In genomic region chr22:19936513-19936912, GRCh38 we compare ENCODE assay signal across 27 cellular contexts.
"Had no signal": no experiment of that assay in that cellular context is flagged by ENCODE, and none has a peak within 500 bp of the region (broad histone marks: within the 10 kb centered on the region; RNA-seq: fewer than 3 reads in every experiment).

No MANE protein-coding gene starts in this region.

- H3K9ac ChIP-seq: SK-N-SH had no signal

- H3K4me2 ChIP-seq: SK-N-SH had no signal

- H3K27ac Mint-ChIP-seq: activated CD4-positive, alpha-beta memory T cell treated with anti-CD3 and anti-CD28 coated beads, Interleukin-2, amount 10 ng/mL, durations not matched to agents 7 days and 5 days; activated CD4-positive, alpha-beta T cell treated with anti-CD3 and anti-CD28 coated beads for 36 hours; activated naive CD4-positive, alpha-beta T cell treated with anti-CD3 and anti-CD28 coated beads, Interleukin-2, amount 10 ng/mL, durations not matched to agents 7 days and 5 days; activated T-cell treated with anti-CD3 and anti-CD28 coated beads, Interleukin-2, amount 50 U/mL, for 72 hours; activated T-helper 2 cell treated with anti-CD3 and anti-CD28 coated beads, Interferon-gamma antibody, Interleukin-2, Interleukin-4, amounts not matched to agents 10 μg/mL and 5 μg/mL and 100 μg/mL, durations not matched to agents 14 hours and 24 hours and 36 hours had no signal

- DNase-seq: activated CD4-positive, alpha-beta memory T cell treated with anti-CD3 and anti-CD28 coated beads, Interleukin-2, amount 10 ng/mL, durations not matched to agents 7 days and 5 days; activated CD4-positive, alpha-beta T cell treated with anti-CD3 and anti-CD28 coated beads for 36 hours; activated CD4-positive, alpha-beta T cell treated with anti-CD3 and anti-CD28 coated beads, Interleukin-2, amount 50 U/mL, for 1 hour; activated gamma-delta T cell treated with Interleukin-2 at 50 U/mL for 16 hours; activated naive CD4-positive, alpha-beta T cell treated with anti-CD3 and anti-CD28 coated beads, Interleukin-2, amount 10 ng/mL, durations not matched to agents 7 days and 5 days; activated T-cell treated with anti-CD3 and anti-CD28 coated beads for 4 hours; activated T-cell treated with anti-CD3 and anti-CD28 coated beads, Interleukin-2, amount 50 U/mL, for 72 hours; amniotic stem cell; body of pancreas; central memory CD4-positive, alpha-beta T cell; Kasumi-1; KBM-7; NCI-H1092; NCI-H1417; NCI-H1930; NCI-H2171 treated with DMSO at 0.1 percent for 48 hours; NCI-H345; NCI-H510A; NCI-H526 treated with DMSO at 0.1 percent for 48 hours; NCI-H82; SJCRH30; SK-N-SH; T-helper 1 cell; WERI-Rb-1 had no signal

- H3K27me3 ChIP-seq: ascending aorta, body of pancreas, SJCRH30 had no signal

- FAIRE-seq: bronchial epithelial cell had no signal

- H3K27ac ChIP-seq: ascending aorta, body of pancreas, SJCRH30, WERI-Rb-1 had no signal

- H3K36me3 ChIP-seq: SJCRH30, WERI-Rb-1 had no signal

- H3K9me3 ChIP-seq: ascending aorta, body of pancreas, SK-N-SH had no signal

- H3K27me3 Mint-ChIP-seq: activated CD4-positive, alpha-beta memory T cell treated with anti-CD3 and anti-CD28 coated beads, Interleukin-2, amount 10 ng/mL, durations not matched to agents 7 days and 5 days; activated CD4-positive, alpha-beta T cell treated with anti-CD3 and anti-CD28 coated beads for 36 hours; activated naive CD4-positive, alpha-beta T cell treated with anti-CD3 and anti-CD28 coated beads, Interleukin-2, amount 10 ng/mL, durations not matched to agents 7 days and 5 days had no signal

- H3K4me3 Mint-ChIP-seq: activated CD4-positive, alpha-beta memory T cell treated with anti-CD3 and anti-CD28 coated beads, Interleukin-2, amount 10 ng/mL, durations not matched to agents 7 days and 5 days; activated CD4-positive, alpha-beta T cell treated with anti-CD3 and anti-CD28 coated beads for 36 hours; activated naive CD4-positive, alpha-beta T cell treated with anti-CD3 and anti-CD28 coated beads, Interleukin-2, amount 10 ng/mL, durations not matched to agents 7 days and 5 days; activated T-cell treated with anti-CD3 and anti-CD28 coated beads, Interleukin-2, amount 50 U/mL, for 72 hours had no signal

- H3K4me1 ChIP-seq: SJCRH30 had no signal

- H3K4me3 ChIP-seq: ascending aorta, body of pancreas, SJCRH30 had no signal

- ATAC-seq: activated CD4-positive, alpha-beta T cell treated with anti-CD3 and anti-CD28 coated beads for 36 hours; activated T-cell treated with anti-CD3 and anti-CD28 coated beads, Interleukin-2, amount 50 U/mL, for 72 hours; body of pancreas had no signal
